Comparison of ENCODE assay signal across 8 cellular contexts in the genomic region with DNA sequence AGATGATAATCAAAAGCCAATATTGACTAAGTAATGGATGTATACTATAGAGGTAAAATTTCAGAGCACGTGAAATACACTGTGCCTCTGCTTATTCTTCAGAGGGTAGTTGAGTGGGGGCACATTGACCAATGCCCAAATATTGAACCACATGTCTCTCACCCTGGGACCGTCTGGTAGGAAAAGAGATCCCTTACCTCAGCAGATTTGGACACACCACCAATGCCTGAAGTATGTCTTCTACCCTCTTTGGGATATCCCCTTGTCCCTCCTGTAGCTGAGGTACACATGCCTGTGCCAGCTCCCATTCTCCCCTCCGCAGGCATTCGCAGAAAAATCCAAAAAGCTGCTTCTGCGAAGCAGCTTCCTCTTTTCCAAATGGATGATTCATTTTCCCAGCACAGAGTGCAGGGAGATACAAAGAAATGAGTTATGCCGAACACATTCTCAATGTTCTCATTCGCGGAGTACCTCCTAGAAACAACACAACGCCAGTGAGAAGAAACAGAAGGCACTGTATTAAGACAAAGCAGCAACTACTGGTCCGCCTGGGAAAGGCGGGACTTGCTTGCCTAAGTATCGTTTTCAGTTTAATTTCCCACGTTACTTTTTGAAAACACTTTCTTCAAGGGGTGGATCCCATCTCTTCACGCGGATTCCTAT. TPM values are rescaled to one million over a fixed set of nuclear protein-coding genes. Genes with fewer than 3 reads are reported as not detected.
A peak's percentile ranks its signal among the peaks of the same experiment; 100 is the strongest.
DNase-seq lines count a peak whose midpoint lies in the region; ATAC-seq, FAIRE-seq and TF ChIP-seq lines count a peak whose summit lies in the region.

No MANE protein-coding gene starts in this region.

- CTCF ChIA-PET in CD4-positive, alpha-beta memory T cell (lab: Charles Lee; ENCODE audit: partially characterized antibody), result interaction anchor here (1.0 kb wide), 1 partner anchor 17 kb away, joined by 3 read pairs; no protein-coding TSS in a partner anchor

- no peak for TF ChIP-seq CTCF in astrocyte (IDR thresholded peaks at IDR 0.05; ENCODE audit: insufficient read depth, low read depth, low read length)

- peak overlapping the region; percentile 89 for H3K9ac ChIP-seq in astrocyte (ENCODE audit: low read length)

- FAIRE-seq in astrocyte (lab: Jason Lieb, UNC), result no peak

- H3K4me1 Mint-ChIP-seq in CD4-positive, alpha-beta memory T cell, result peaks cover 34 to 56% (median 43%) of the 10 kb centered on the region in 4 donors
- H3K4me1 Mint-ChIP-seq in astrocyte (ENCODE audit: low read depth, unreplicated experiment), result peaks cover 11% of the 10 kb centered on the region

- H3K27ac Mint-ChIP-seq in CD4-positive, alpha-beta memory T cell, result peak overlapping the region; percentile 86 to 98 (median 96)
- H3K27ac Mint-ChIP-seq in astrocyte (ENCODE audit: unreplicated experiment), result peak overlapping the region; percentile 90

- no peaks in the 10 kb centered on the region for H3K9me3 Mint-ChIP-seq in CD4-positive, alpha-beta memory T cell
- no peaks in the 10 kb centered on the region for H3K9me3 Mint-ChIP-seq in astrocyte (ENCODE audit: unreplicated experiment)

- peak overlapping the region; percentile 77 for H2AFZ ChIP-seq in astrocyte (ENCODE audit: low read depth, low read length)

- H3K4me2 ChIP-seq in astrocyte (ENCODE audit: low read length), result peak overlapping the region; percentile 93

- no peaks in the 10 kb centered on the region for H3K27me3 Mint-ChIP-seq in CD4-positive, alpha-beta memory T cell
- no peaks in the 10 kb centered on the region for H3K27me3 Mint-ChIP-seq in astrocyte (ENCODE audit: low read depth, unreplicated experiment)

- peak overlapping the region; percentile 47 for H3K27ac ChIP-seq in CD4-positive, alpha-beta memory T cell (ENCODE audit: low read depth, low read length)
- H3K27ac ChIP-seq in KOPT-K1 (ENCODE audit: low read depth, low read length, poor library complexity, severe bottlenecking) (peak overlapping the region; percentile 60), astrocyte (ENCODE audit: low read depth, low read length) (peak overlapping the region; percentile 82)

- DNase-seq in CD4-positive, alpha-beta memory T cell, result no peak
- DNase-seq in astrocyte (ENCODE audit: low read depth) (peak; percentile 51), kidney glomerular epithelial cell (lab: John Stamatoyannopoulos, UW) (peak; percentile 13), stromal cell of bone marrow (ENCODE audit: low read depth) (peak; percentile 35)

- no peaks in the 10 kb centered on the region for H3K9me3 ChIP-seq in CD4-positive, alpha-beta memory T cell (ENCODE audit: control insufficient read depth in 1 of 2, low read length in 2 of 2)
- no peaks in the 10 kb centered on the region for H3K9me3 ChIP-seq in KOPT-K1 (ENCODE audit: insufficient read depth, low read length, poor library complexity, severe bottlenecking)
- no peaks in the 10 kb centered on the region for H3K9me3 ChIP-seq in astrocyte (ENCODE audit: insufficient read depth, low read depth, low read length)

- H3K79me2 ChIP-seq in astrocyte (ENCODE audit: insufficient read depth, low read length), result peaks cover 21% of the 10 kb centered on the region

- H3K4me3 ChIP-seq in CD4-positive, alpha-beta memory T cell (ENCODE audit: low read length in 2 of 2), result peak overlapping the region; percentile 54 to 86
- H3K4me3 ChIP-seq in astrocyte (ENCODE audit: insufficient read depth, low read depth, low read length), result peak overlapping the region; percentile 80

- H3K36me3 Mint-ChIP-seq in CD4-positive, alpha-beta memory T cell, result peaks cover 19 to 48% of the 10 kb centered on the region in 2 donors
- peaks cover 7% of the 10 kb centered on the region for H3K36me3 Mint-ChIP-seq in astrocyte (ENCODE audit: low read depth, unreplicated experiment)

- ATAC-seq in HG03135 (IDR thresholded peaks at IDR 0.05; ENCODE audit: unreplicated experiment), result no peak
- ATAC-seq in GM21528 (IDR thresholded peaks at IDR 0.05; ENCODE audit: low FRiP score, unreplicated experiment), result no peak
- no peak for ATAC-seq in HG03565 (IDR thresholded peaks at IDR 0.05; ENCODE audit: unreplicated experiment)

- H3K27me3 ChIP-seq in CD4-positive, alpha-beta memory T cell (ENCODE audit: insufficient read depth, low read length), result no peaks in the 10 kb centered on the region
- H3K27me3 ChIP-seq in astrocyte (ENCODE audit: insufficient read depth, low read length), result no peaks in the 10 kb centered on the region

- H4K20me1 ChIP-seq in astrocyte (ENCODE audit: insufficient read depth, low read length), result no peaks in the 10 kb centered on the region

- peaks cover 32% of the 10 kb centered on the region for H3K4me1 ChIP-seq in CD4-positive, alpha-beta memory T cell (ENCODE audit: insufficient read depth, low read length)
- H3K4me1 ChIP-seq in astrocyte (ENCODE audit: insufficient read depth, low read length), result peaks cover 16% of the 10 kb centered on the region

- H3K36me3 ChIP-seq in CD4-positive, alpha-beta memory T cell (ENCODE audit: insufficient read depth, low read length), result peaks cover 5% of the 10 kb centered on the region
- H3K36me3 ChIP-seq in KOPT-K1 (ENCODE audit: insufficient read depth, low read length) (peaks cover 26% of the 10 kb centered on the region), astrocyte (ENCODE audit: insufficient read depth, low read length) (peaks cover 3% of the 10 kb centered on the region)

- POLR2A ChIA-PET in CD4-positive, alpha-beta memory T cell (lab: Charles Lee; ENCODE audit: partially characterized antibody), result interaction anchor here (1.2 kb wide), 4 partner anchors 216 to 979 kb away, joined by 4 to 7 read pairs (median 4); a partner anchor contains a TSS

- intact Hi-C loops in CD4-positive, alpha-beta memory T cell (cut with micrococcal nuclease), result loop anchor here (1.0 to 5.0 kb wide), 4 partner anchors 120 to 1007 kb away; a partner anchor contains a TSS

- peak overlapping the region; percentile 89 to 99 (median 96) for H3K4me3 Mint-ChIP-seq in CD4-positive, alpha-beta memory T cell
- peak overlapping the region; percentile 95 for H3K4me3 Mint-ChIP-seq in astrocyte (ENCODE audit: unreplicated experiment)

RNA-seq across cellular contexts. Expression of a gene that starts 0.7 kb away (rescaled TPM):
- 10 to 100 TPM; 35.2 to 38.1 TPM for total RNA-seq in CD4-positive, alpha-beta memory T cell
- polyA plus RNA-seq in CD4-positive, alpha-beta memory T cell, result 1 to 10 TPM in 1 of 2 donors, under 1 TPM in 1; 0.95 to 4.2 TPM
- 26.3 and 27.4 TPM in 2 replicates for total RNA-seq in astrocyte

RNA-seq across cellular contexts. Expression of a gene that starts 3.9 kb away (rescaled TPM):
- total RNA-seq in CD4-positive, alpha-beta memory T cell, result 10 to 100 TPM; 27.1 to 35.6 TPM
- 10 to 100 TPM; 22.0 to 35.7 TPM for polyA plus RNA-seq in CD4-positive, alpha-beta memory T cell
- 8.2 and 10.8 TPM in 2 replicates for total RNA-seq in astrocyte

Comparison
In these comparisons a context has a peak if more than half of its experiments do, and no peak if none do; other contexts are left out.
1. DNase-seq: peak in astrocyte (single experiment), kidney glomerular epithelial cell (single experiment) and stromal cell of bone marrow (single experiment); none in CD4-positive, alpha-beta memory T cell (0 of 5).
2. Peak in every context shown above with its lines, with median percentiles within 50 percentile points of each other: H3K27ac ChIP-seq.